Comparison of ENCODE assay signal across 7 cellular contexts in the genomic region with DNA sequence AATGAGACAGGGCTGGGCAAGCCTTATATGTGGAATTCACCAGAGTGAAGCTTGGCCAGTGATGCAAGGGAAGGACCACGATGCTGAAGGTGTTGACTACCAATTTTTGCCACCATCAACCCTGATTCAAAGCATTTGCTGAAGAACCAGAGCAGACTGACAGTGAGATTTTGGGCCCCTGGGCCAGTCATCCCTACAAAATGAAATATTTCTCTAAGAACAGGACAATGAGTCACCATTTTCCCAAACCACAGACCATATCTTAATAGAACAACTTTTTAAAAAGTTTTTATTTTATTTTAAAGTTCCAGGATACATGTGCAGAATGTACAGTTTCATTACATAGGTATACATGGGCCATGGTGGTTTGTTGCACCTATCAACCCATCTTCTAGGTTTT. TPM values are rescaled to one million over a fixed set of nuclear protein-coding genes. Genes with fewer than 3 reads are reported as not detected.
DNase-seq lines count a peak whose midpoint lies in the region; TF ChIP-seq lines count a peak whose summit lies in the region.
"Not testable (repeated sequence)": the region's sequence is repeated elsewhere in the genome, so short reads cannot be mapped to it uniquely, and the experiment has no call there.

No MANE protein-coding gene starts in this region.

- TF ChIP-seq POLR2A in esophagus muscularis mucosa (IDR thresholded peaks at IDR 0.05; ENCODE audit: low read depth): not testable (repeated sequence)

- H3K27ac ChIP-seq in esophagus muscularis mucosa (replicated peaks in 1 of 4): not testable (repeated sequence)

- TF ChIP-seq EP300 in esophagus muscularis mucosa (IDR thresholded peaks at IDR 0.05): not testable (repeated sequence)

- DNase-seq in AG20443 (ENCODE audit: low spot score): peak; percentile 11
- peak; percentile 18 for DNase-seq in HCEC 1CT
- DNase-seq in M059J (ENCODE audit: low read depth): peak; percentile 30
- DNase-seq in amniotic stem cell (lab: John Stamatoyannopoulos, UW): peak; percentile 11
- DNase-seq in esophagus muscularis mucosa (ENCODE audit: extremely low spot score): peak; percentile 24
- peak; percentile 37 for DNase-seq in fibroblast of the aortic adventitia (ENCODE audit: low read depth)
- peak; percentile 39 for DNase-seq in iris pigment epithelial cell (ENCODE audit: low read depth)

- H3K36me3 ChIP-seq in esophagus muscularis mucosa: not testable (repeated sequence)

- H3K27me3 ChIP-seq in esophagus muscularis mucosa: not testable (repeated sequence)

- not testable (repeated sequence) for H3K4me3 ChIP-seq in esophagus muscularis mucosa; fibroblast of the aortic adventitia (ENCODE audit: low read depth, low read length)

- H3K9me3 ChIP-seq in esophagus muscularis mucosa: not testable (repeated sequence)

- WGBS in esophagus muscularis mucosa: 100% methylated on average over 1 of the region's 1 CpG

- intact Hi-C loops in esophagus muscularis mucosa (cut with DNase I): not testable (repeated sequence)

- TF ChIP-seq CTCF in esophagus muscularis mucosa (IDR thresholded peaks at IDR 0.05); fibroblast of the aortic adventitia (IDR thresholded peaks at IDR 0.05; ENCODE audit: insufficient read depth, low read length): not testable (repeated sequence)

- H3K4me1 ChIP-seq in esophagus muscularis mucosa: not testable (repeated sequence)

RNA-seq across cellular contexts. Expression of gene NUTM2D, which starts 16.5 kb away (rescaled TPM):
- total RNA-seq in M059J (2014; rRNA removed; shearing (Covaris generic)): 0.59 and 3.2 TPM in 2 replicates
- total RNA-seq in esophagus muscularis mucosa: 1 to 10 TPM; 2.3 to 3.4 (median 2.7) TPM
- 0.82 and 2.6 TPM in 2 replicates for total RNA-seq in fibroblast of the aortic adventitia (ENCODE audit: low replicate concordance)
